ENCODE assay signal across 1 cellular context in the genomic region with DNA sequence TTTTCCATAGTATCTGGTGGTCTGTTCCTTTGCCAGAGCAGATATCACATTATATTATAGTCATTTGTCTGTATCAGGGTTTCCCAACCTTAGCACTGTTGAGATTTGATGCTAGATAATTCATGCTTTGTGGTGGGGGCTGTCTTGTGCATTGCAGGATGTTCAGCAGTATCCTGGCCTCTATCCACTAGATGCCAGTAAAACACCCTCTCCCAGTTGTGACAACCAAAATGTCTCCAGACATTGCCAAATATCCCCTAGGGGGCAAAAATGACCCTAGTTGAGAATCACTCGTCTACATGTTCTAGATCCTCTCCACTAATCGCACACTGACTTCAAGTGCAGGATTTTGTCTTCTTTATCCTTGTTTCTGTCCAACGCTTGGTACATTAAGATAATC.
TF ChIP-seq lines count a peak whose summit lies in the region.

No MANE protein-coding gene starts in this region.

TF ChIP-seq in HepG2, 621 proteins besides CTCF, POLR2A, EP300 and RAD21 (continued from another document):
- no peak for TF ChIP-seq MED8 (CRISPR knock-in tag; IDR thresholded peaks at IDR 0.05; ENCODE audit: insufficient replicate concordance)
- TF ChIP-seq, protein P1, sequence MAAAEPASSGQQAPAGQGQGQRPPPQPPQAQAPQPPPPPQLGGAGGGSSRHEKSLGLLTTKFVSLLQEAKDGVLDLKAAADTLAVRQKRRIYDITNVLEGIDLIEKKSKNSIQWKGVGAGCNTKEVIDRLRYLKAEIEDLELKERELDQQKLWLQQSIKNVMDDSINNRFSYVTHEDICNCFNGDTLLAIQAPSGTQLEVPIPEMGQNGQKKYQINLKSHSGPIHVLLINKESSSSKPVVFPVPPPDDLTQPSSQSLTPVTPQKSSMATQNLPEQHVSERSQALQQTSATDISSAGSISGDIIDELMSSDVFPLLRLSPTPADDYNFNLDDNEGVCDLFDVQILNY (CRISPR knock-in tag; conservative IDR thresholded peaks at IDR 0.05), result no peak
